In genomic region chr19:1830978-1831377, GRCh38 we compare ENCODE assay signal across 22 cellular contexts. TPM values are rescaled to one million over a fixed set of nuclear protein-coding genes. Genes with fewer than 3 reads are reported as not detected.
DNase-seq lines count a peak whose midpoint lies in the region; ATAC-seq, FAIRE-seq and TF ChIP-seq lines count a peak whose summit lies in the region.
"Had no signal": no experiment of that assay in that cellular context is flagged by ENCODE, and none has a peak within 500 bp of the region (broad histone marks: within the 10 kb centered on the region; RNA-seq: fewer than 3 reads in every experiment).

No MANE protein-coding gene starts in this region.

- peak overlapping the region; percentile 61 for H2AK5ac ChIP-seq in neuronal stem cell (ENCODE audit: low read depth, low read length)

- H3K36me3 ChIP-seq in neuronal stem cell (replicated peaks in 1 of 2; ENCODE audit: control insufficient read depth in 2 of 2, insufficient read depth in 2 of 2, low read length in 2 of 2) (peaks cover 6 to 38% of the 10 kb centered on the region in 2 donors), suprapubic skin (peaks cover 44% of the 10 kb centered on the region)

- no peak overlapping the region for H3K14ac ChIP-seq in neuronal stem cell (ENCODE audit: low read length)

- no peak overlapping the region for H2BK120ac ChIP-seq in neuronal stem cell (ENCODE audit: low read depth, low read length)

- no peaks in the 10 kb centered on the region for H3K27me3 ChIP-seq in neuronal stem cell (ENCODE audit: control insufficient read depth in 3 of 3, insufficient read depth in 3 of 3, low read depth in 1 of 3, low read length in 3 of 3)
- no peaks in the 10 kb centered on the region for H3K27me3 ChIP-seq in suprapubic skin

- peak overlapping the region; percentile 72 for H3K27ac ChIP-seq in 22Rv1
- no peak overlapping the region for H3K27ac ChIP-seq in neuronal stem cell (replicated peaks; ENCODE audit: low read length)
- H3K27ac ChIP-seq in suprapubic skin: no peak overlapping the region

- ATAC-seq in WTC11 (no peak), HG03139 (IDR thresholded peaks at IDR 0.05; ENCODE audit: unreplicated experiment) (no peak)
- ATAC-seq: CD8-positive, alpha-beta T cell had no signal

- no peak overlapping the region for H3K4me2 ChIP-seq in neuronal stem cell (ENCODE audit: insufficient read depth, low read length, poor library complexity, severe bottlenecking)

- peak overlapping the region; percentile 61 for H3K27ac Mint-ChIP-seq in WTC11
- H3K27ac Mint-ChIP-seq: B cell; CD8-positive, alpha-beta T cell had no signal

- TF ChIP-seq EP300 in suprapubic skin (IDR thresholded peaks at IDR 0.05): no peak

- no peak overlapping the region for H2AFZ ChIP-seq in neuronal stem cell (ENCODE audit: low read length)

- TF ChIP-seq POLR2A in GM12891 (IDR thresholded peaks at IDR 0.05; ENCODE audit: low read depth, low read length): no peak
- TF ChIP-seq POLR2A in suprapubic skin (IDR thresholded peaks at IDR 0.05): no peak

- DNase-seq in GM12891 (ENCODE audit: insufficient read length, low spot score): no peak
- DNase-seq in WTC11 (ENCODE audit: low spot score): no peak
- DNase-seq in neuronal stem cell (ENCODE audit: low spot score): no peak
- DNase-seq in stimulated activated naive CD4-positive, alpha-beta T cell treated with Interleukin-2 at 50 U/mL for 16 hours (lab: John Stamatoyannopoulos, UW): no peak
- no peak for DNase-seq in suprapubic skin (ENCODE audit: low spot score in 2 of 2)
- DNase-seq: CD8-positive, alpha-beta T cell; COR-L47; DMS153; DMS79 treated with DMSO at 0.1 percent for 48 hours; EL; Kasumi-1; KBM-7 had no signal

- peaks cover 22% of the 10 kb centered on the region for H3K79me1 ChIP-seq in neuronal stem cell (ENCODE audit: low read depth, low read length)

- POLR2A ChIA-PET in WTC11 (lab: Charles Lee): interaction anchor here (0.6 kb wide), 1 partner anchor 171 kb away, joined by 7 read pairs; no protein-coding TSS in a partner anchor

- H3K9me3 ChIP-seq in neuronal stem cell (replicated peaks in 1 of 2; ENCODE audit: control insufficient read depth in 2 of 2, insufficient read depth in 1 of 2, low read depth in 1 of 2, low read length in 2 of 2) (peaks cover 0 to 1% of the 10 kb centered on the region in 2 donors), suprapubic skin (no peaks in the 10 kb centered on the region)

- peaks cover under 1% of the 10 kb centered on the region for H3K36me3 Mint-ChIP-seq in WTC11

- no peak overlapping the region for H4K91ac ChIP-seq in neuronal stem cell (ENCODE audit: low read depth, low read length, poor library complexity)

- peaks cover 1% of the 10 kb centered on the region; the same call in 1 of the 2 replicates for H3K4me1 Mint-ChIP-seq in WTC11
- H3K4me1 Mint-ChIP-seq: CD14-positive monocyte had no signal

- H3K4me3 Mint-ChIP-seq in WTC11: no peak overlapping the region
- H3K4me3 Mint-ChIP-seq: B cell; CD14-positive monocyte; CD8-positive, alpha-beta T cell had no signal

- peak overlapping the region; percentile 43 for H3K23ac ChIP-seq in neuronal stem cell (ENCODE audit: low read depth, low read length, poor library complexity)

- no peak overlapping the region for H2BK15ac ChIP-seq in neuronal stem cell (ENCODE audit: low read length)

- CTCF ChIA-PET in WTC11 (lab: Charles Lee): no interaction called here

- H3K18ac ChIP-seq in neuronal stem cell (ENCODE audit: low read length): no peak overlapping the region

- no CpG with 5 or more reads among the region's 11 CpGs for WGBS in neuronal stem cell (ENCODE audit: extremely low coverage in 2 of 2, insufficient read length in 2 of 2, insufficient replicate concordance in 1 of 2), 2 donors
- WGBS in suprapubic skin: 83% methylated on average over 4 of the region's 11 CpGs

- no peak overlapping the region for H2BK12ac ChIP-seq in neuronal stem cell (ENCODE audit: low read length)

- no peak for FAIRE-seq in GM12891 (lab: Jason Lieb, UNC)
- FAIRE-seq: A204.1, D721Med, G401.6, GM19239, H54, HTR-8/SVneo had no signal

- no peak overlapping the region for H3K4me3 ChIP-seq in neuronal stem cell (ENCODE audit: low read length in 2 of 2)
- H3K4me3 ChIP-seq in suprapubic skin: no peak overlapping the region

- H3K9ac ChIP-seq in neuronal stem cell (ENCODE audit: low read depth, low read length, poor library complexity): no peak overlapping the region

- TF ChIP-seq CTCF in 22Rv1 (IDR thresholded peaks at IDR 0.05) (no peak), WTC11 (IDR thresholded peaks at IDR 0.05) (no peak), suprapubic skin (IDR thresholded peaks at IDR 0.05) (no peak)

- no peaks in the 10 kb centered on the region for H3K9me3 Mint-ChIP-seq in WTC11
- H3K9me3 Mint-ChIP-seq: CD14-positive monocyte; CD8-positive, alpha-beta T cell had no signal

- H3K27me3 Mint-ChIP-seq in WTC11 (ENCODE audit: low read depth): no peaks in the 10 kb centered on the region
- H3K27me3 Mint-ChIP-seq: B cell had no signal

- no peak overlapping the region for H2BK5ac ChIP-seq in neuronal stem cell (ENCODE audit: low read length)

- no peak overlapping the region for H3K4ac ChIP-seq in neuronal stem cell (ENCODE audit: low read length)

- H4K8ac ChIP-seq in neuronal stem cell (ENCODE audit: low read depth, low read length): no peak overlapping the region

- H3K4me1 ChIP-seq in neuronal stem cell (ENCODE audit: control insufficient read depth in 2 of 2, insufficient read depth in 1 of 2, low read depth in 1 of 2, low read length in 2 of 2) (peaks cover 3 to 11% of the 10 kb centered on the region in 2 donors), suprapubic skin (peaks cover 14% of the 10 kb centered on the region)

TF ChIP-seq in GM12891, 5 proteins besides CTCF, POLR2A, EP300 and RAD21:
- TF ChIP-seq POU2F2 (IDR thresholded peaks at IDR 0.05; ENCODE audit: low read depth, low read length): no peak
- TF ChIP-seq POLR2AphosphoS5 (IDR thresholded peaks at IDR 0.05; ENCODE audit: low read depth, low read length): 0 out of 2 replicates have a peak, but pooled peaks have one; percentile 54

TF ChIP-seq in WTC11, 78 proteins besides CTCF, POLR2A, EP300 and RAD21 (continues in another document):
- TF ChIP-seq, protein P1, sequence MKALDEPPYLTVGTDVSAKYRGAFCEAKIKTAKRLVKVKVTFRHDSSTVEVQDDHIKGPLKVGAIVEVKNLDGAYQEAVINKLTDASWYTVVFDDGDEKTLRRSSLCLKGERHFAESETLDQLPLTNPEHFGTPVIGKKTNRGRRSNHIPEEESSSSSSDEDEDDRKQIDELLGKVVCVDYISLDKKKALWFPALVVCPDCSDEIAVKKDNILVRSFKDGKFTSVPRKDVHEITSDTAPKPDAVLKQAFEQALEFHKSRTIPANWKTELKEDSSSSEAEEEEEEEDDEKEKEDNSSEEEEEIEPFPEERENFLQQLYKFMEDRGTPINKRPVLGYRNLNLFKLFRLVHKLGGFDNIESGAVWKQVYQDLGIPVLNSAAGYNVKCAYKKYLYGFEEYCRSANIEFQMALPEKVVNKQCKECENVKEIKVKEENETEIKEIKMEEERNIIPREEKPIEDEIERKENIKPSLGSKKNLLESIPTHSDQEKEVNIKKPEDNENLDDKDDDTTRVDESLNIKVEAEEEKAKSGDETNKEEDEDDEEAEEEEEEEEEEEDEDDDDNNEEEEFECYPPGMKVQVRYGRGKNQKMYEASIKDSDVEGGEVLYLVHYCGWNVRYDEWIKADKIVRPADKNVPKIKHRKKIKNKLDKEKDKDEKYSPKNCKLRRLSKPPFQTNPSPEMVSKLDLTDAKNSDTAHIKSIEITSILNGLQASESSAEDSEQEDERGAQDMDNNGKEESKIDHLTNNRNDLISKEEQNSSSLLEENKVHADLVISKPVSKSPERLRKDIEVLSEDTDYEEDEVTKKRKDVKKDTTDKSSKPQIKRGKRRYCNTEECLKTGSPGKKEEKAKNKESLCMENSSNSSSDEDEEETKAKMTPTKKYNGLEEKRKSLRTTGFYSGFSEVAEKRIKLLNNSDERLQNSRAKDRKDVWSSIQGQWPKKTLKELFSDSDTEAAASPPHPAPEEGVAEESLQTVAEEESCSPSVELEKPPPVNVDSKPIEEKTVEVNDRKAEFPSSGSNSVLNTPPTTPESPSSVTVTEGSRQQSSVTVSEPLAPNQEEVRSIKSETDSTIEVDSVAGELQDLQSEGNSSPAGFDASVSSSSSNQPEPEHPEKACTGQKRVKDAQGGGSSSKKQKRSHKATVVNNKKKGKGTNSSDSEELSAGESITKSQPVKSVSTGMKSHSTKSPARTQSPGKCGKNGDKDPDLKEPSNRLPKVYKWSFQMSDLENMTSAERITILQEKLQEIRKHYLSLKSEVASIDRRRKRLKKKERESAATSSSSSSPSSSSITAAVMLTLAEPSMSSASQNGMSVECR (CRISPR knock-in tag; IDR thresholded peaks at IDR 0.05; ENCODE audit: borderline replicate concordance): no peak
- TF ChIP-seq ATF1 (CRISPR knock-in tag; IDR thresholded peaks at IDR 0.05) (no peak), GTF2I (CRISPR knock-in tag; conservative IDR thresholded peaks at IDR 0.05) (no peak)

RNA-seq across cellular contexts. Expression of gene REXO1, which starts 17.3 kb away (rescaled TPM):
- 19.7 TPM for polyA plus RNA-seq in GM12891 (2012; ENCODE audit: low read depth, missing spikeins)
- total RNA-seq in WTC11 (2021) (48.9 to 61.1 TPM (median 50.1 TPM) in 3 replicates), suprapubic skin (10 to 100 TPM; 31.8 to 63.1 (median 38.3) TPM)
- 15.0 TPM for polyA plus RNA-seq in neuronal stem cell (2013, experiment 1 of 2)
- polyA plus RNA-seq in neuronal stem cell (2013, experiment 2 of 2): 16.5 TPM

RNA-seq across cellular contexts. Expression of gene ATP8B3, which starts 18.9 kb away (rescaled TPM):
- 0.86 TPM for polyA plus RNA-seq in GM12891 (2012; ENCODE audit: low read depth, missing spikeins)
- total RNA-seq in WTC11 (2021) (5.5 to 8.2 TPM (median 8.0 TPM) in 3 replicates), suprapubic skin (1 to 10 TPM; 1.5 to 3.8 (median 1.8) TPM)
- 0.79 TPM for polyA plus RNA-seq in neuronal stem cell (2013, experiment 1 of 2)
- 0.80 TPM for polyA plus RNA-seq in neuronal stem cell (2013, experiment 2 of 2)

RNA-seq across cellular contexts. Expression of gene KLF16, which starts 32.4 kb away (rescaled TPM):
- 9.1 TPM for polyA plus RNA-seq in GM12891 (2012; ENCODE audit: low read depth, missing spikeins)
- total RNA-seq in WTC11 (2021) (54.4 to 64.0 TPM (median 55.4 TPM) in 3 replicates), suprapubic skin (10 to 100 TPM; 12.1 to 30.8 (median 20.9) TPM)
- polyA plus RNA-seq in neuronal stem cell (2013, experiment 1 of 2): 12.8 TPM
- polyA plus RNA-seq in neuronal stem cell (2013, experiment 2 of 2): 12.5 TPM

RNA-seq across cellular contexts. Expression of gene ABHD17A, which starts 54.3 kb away (rescaled TPM):
- polyA plus RNA-seq in GM12891 (2012; ENCODE audit: low read depth, missing spikeins): 35.6 TPM
- total RNA-seq in WTC11 (2021) (55.0 to 60.7 TPM (median 57.3 TPM) in 3 replicates), suprapubic skin (100 to 1,000 TPM in 3 of 4 donors, 10 to 100 TPM in 1; 82.3 to 120 (median 110) TPM)
- 44.4 TPM for polyA plus RNA-seq in neuronal stem cell (2013, experiment 1 of 2)
- 44.1 TPM for polyA plus RNA-seq in neuronal stem cell (2013, experiment 2 of 2)
